In genomic region chr13:110876592-110876991, GRCh38 we compare ENCODE assay signal across 22 cellular contexts. TPM values are rescaled to one million over a fixed set of nuclear protein-coding genes. Genes with fewer than 3 reads are reported as not detected.
DNase-seq lines count a peak whose midpoint lies in the region; ATAC-seq, FAIRE-seq and TF ChIP-seq lines count a peak whose summit lies in the region.
"Had no signal": no experiment of that assay in that cellular context is flagged by ENCODE, and none has a peak within 500 bp of the region (broad histone marks: within the 10 kb centered on the region; RNA-seq: fewer than 3 reads in every experiment).

No MANE protein-coding gene starts in this region.

- no peak overlapping the region for H3K56ac ChIP-seq in H1 (replicated peaks; ENCODE audit: insufficient read length, low read depth, low read length)

- no TSS peak for BruUV-seq in MCF 10A (replicated peaks; lab: Mats Ljungman, UMichigan)

- no peak overlapping the region for H2BK120ac ChIP-seq in H1 (replicated peaks; ENCODE audit: low read depth, low read length)

- H3K4ac ChIP-seq in H1 (replicated peaks; ENCODE audit: insufficient read length, low read depth, low read length) = no peak overlapping the region

- no peak overlapping the region for H3K4me3 Mint-ChIP-seq in MCF 10A (ENCODE audit: unreplicated experiment)
- H3K4me3 Mint-ChIP-seq in stimulated activated naive B cell treated with anti-CD40 and anti-IgM and Interleukin-4, amounts not matched to agents 10 μg/mL and 1 μg/mL and 100 μg/mL, for 72 hours = no peak overlapping the region
- H3K4me3 Mint-ChIP-seq: CD8-positive, alpha-beta T cell; IgD-negative memory B cell had no signal

- H3K36me3 Mint-ChIP-seq in MCF 10A (ENCODE audit: insufficient read depth, unreplicated experiment) = peaks cover 5% of the 10 kb centered on the region
- H3K36me3 Mint-ChIP-seq in stimulated activated naive B cell treated with anti-CD40 and anti-IgM and Interleukin-4, amounts not matched to agents 10 μg/mL and 1 μg/mL and 100 μg/mL, for 72 hours = peaks cover 12 to 14% of the 10 kb centered on the region in 2 donors

- no peak overlapping the region for H3K27ac Mint-ChIP-seq in MCF 10A (ENCODE audit: low read depth, unreplicated experiment)
- no peak overlapping the region for H3K27ac Mint-ChIP-seq in stimulated activated naive B cell treated with anti-CD40 and anti-IgM and Interleukin-4, amounts not matched to agents 10 μg/mL and 1 μg/mL and 100 μg/mL, for 72 hours
- H3K27ac Mint-ChIP-seq: CD8-positive, alpha-beta T cell; T-helper 17 cell had no signal

- no peak overlapping the region for H3K4me2 ChIP-seq in H1 (ENCODE audit: insufficient read depth in 1 of 2, low read depth in 2 of 2, low read length in 2 of 2)
- H3K4me2 ChIP-seq: BLaER1 treated with 17β-estradiol and CSF1 and Interleukin-3, amounts not matched to agents 10 nM and 100 nM had no signal

- TF ChIP-seq CTCF in MCF 10A (IDR thresholded peaks at IDR 0.05; ENCODE audit: unreplicated experiment) (no peak), breast epithelium (IDR thresholded peaks at IDR 0.05) (no peak), H1 (IDR thresholded peaks at IDR 0.05; ENCODE audit: control extremely low read depth in 1 of 3, insufficient read depth in 1 of 3, low read depth in 1 of 3, low read length in 3 of 3) (no peak)

- peaks cover 5% of the 10 kb centered on the region for H3K4me1 Mint-ChIP-seq in MCF 10A (ENCODE audit: insufficient read depth, unreplicated experiment)
- peaks cover 0 to 8% of the 10 kb centered on the region in 2 donors for H3K4me1 Mint-ChIP-seq in stimulated activated naive B cell treated with anti-CD40 and anti-IgM and Interleukin-4, amounts not matched to agents 10 μg/mL and 1 μg/mL and 100 μg/mL, for 72 hours

- POLR2A ChIA-PET in MCF 10A (lab: Yijun Ruan, JAX) (no interaction called here), H1 (lab: Charles Lee; ENCODE audit: partially characterized antibody) (interaction anchor here (0.6 to 2.7 kb wide), 4 partner anchors 9 to 38 kb away, joined by 3 to 16 read pairs (median 3); no protein-coding TSS in a partner anchor)

- H4K91ac ChIP-seq in H1 (replicated peaks; ENCODE audit: insufficient read length, low read length) = no peak overlapping the region

- peak; percentile 72 for FAIRE-seq in H1 (lab: Jason Lieb, UNC)
- FAIRE-seq: GM12892, HTR-8/SVneo had no signal

- TF ChIP-seq POLR2A in breast epithelium (IDR thresholded peaks at IDR 0.05) (no peak), H1 (IDR thresholded peaks at IDR 0.05; ENCODE audit: control extremely low read depth in 1 of 2, low read depth in 2 of 2, low read length in 2 of 2) (no peak)

- H3K9me3 Mint-ChIP-seq in MCF 10A (ENCODE audit: unreplicated experiment) = no peaks in the 10 kb centered on the region
- H3K9me3 Mint-ChIP-seq in stimulated activated naive B cell treated with anti-CD40 and anti-IgM and Interleukin-4, amounts not matched to agents 10 μg/mL and 1 μg/mL and 100 μg/mL, for 72 hours = no peaks in the 10 kb centered on the region
- H3K9me3 Mint-ChIP-seq: CD8-positive, alpha-beta T cell; IgD-negative memory B cell had no signal

- no peak overlapping the region for H2AFZ ChIP-seq in H1 (ENCODE audit: low read length)

- TF ChIP-seq EP300 in H1 (IDR thresholded peaks at IDR 0.05; ENCODE audit: borderline replicate concordance in 1 of 2, low read depth in 2 of 2, low read length in 2 of 2) = no peak

- peak; percentile 30 to 42 for ATAC-seq in stimulated activated naive B cell treated with anti-CD40 and anti-IgM and Interleukin-4, amounts not matched to agents 10 μg/mL and 1 μg/mL and 100 μg/mL, for 72 hours (replicated peaks)
- no peak for ATAC-seq in GM21367 (IDR thresholded peaks at IDR 0.05; ENCODE audit: unreplicated experiment)
- ATAC-seq: CD8-positive, alpha-beta T cell; T-helper 17 cell had no signal

- H2BK15ac ChIP-seq in H1 (ENCODE audit: low read length) = no peak overlapping the region

- no peak overlapping the region for H3K23ac ChIP-seq in H1 (ENCODE audit: insufficient read length)

- H3K79me1 ChIP-seq in H1 (ENCODE audit: low read depth, low read length) = no peaks in the 10 kb centered on the region; the same call in 1 of the 2 replicates

- no peak overlapping the region for H4K8ac ChIP-seq in H1 (ENCODE audit: extremely low read depth, insufficient read depth, low read length)

- H2BK12ac ChIP-seq in H1 (ENCODE audit: low read depth, low read length) = no peak overlapping the region

- DNase-seq in MCF 10A (ENCODE audit: unreplicated experiment) (peak; percentile 20), breast epithelium (ENCODE audit: low spot score in 2 of 2) (no peak), NAMALWA (ENCODE audit: low spot score) (peak; percentile 61), H1 (ENCODE audit: low read depth in 1 of 2, low spot score in 2 of 2) (no peak), NCI-H1930 (lab: John Stamatoyannopoulos, UW) (no peak), SKM-1 (lab: John Stamatoyannopoulos, UW; ENCODE audit: unreplicated experiment) (no peak)
- no peak for DNase-seq in stimulated activated naive B cell treated with anti-CD40 and anti-IgM and Interleukin-4, amounts not matched to agents 10 μg/mL and 1 μg/mL and 100 μg/mL, for 72 hours
- DNase-seq: Calu3; CD8-positive, alpha-beta T cell; DMS53; MV-4-11; NCI-H1436 treated with DMSO at 0.1 percent for 48 hours; NCI-H2029 treated with DMSO at 0.1 percent for 48 hours; NCI-H748 treated with DMSO at 0.1 percent for 48 hours; T-helper 17 cell had no signal

- no peak overlapping the region for H3K4me3 ChIP-seq in breast epithelium
- no peak overlapping the region for H3K4me3 ChIP-seq in H1 (ENCODE audit: extremely low read depth in 1 of 4, insufficient read depth in 2 of 4, low read depth in 3 of 4, low read length in 4 of 4)
- H3K4me3 ChIP-seq: BLaER1 treated with 17β-estradiol and CSF1 and Interleukin-3, amounts not matched to agents 10 nM and 100 nM; HAP-1; SJSA1 had no signal

- H3K23me2 ChIP-seq in H1 (ENCODE audit: low read depth, low read length) = peaks cover 10% of the 10 kb centered on the region

- H2AK5ac ChIP-seq in H1 (ENCODE audit: low read depth, low read length) = no peak overlapping the region

- H3K9me3 ChIP-seq in breast epithelium (no peaks in the 10 kb centered on the region), H1 (ENCODE audit: insufficient read depth in 2 of 2, low read depth in 1 of 2, low read length in 1 of 2) (peaks cover 0 to 5% of the 10 kb centered on the region in 2 experiments; a peak in 1 of 4 replicates)
- H3K9me3 ChIP-seq: HAP-1, SJSA1 had no signal

- intact Hi-C loops in MCF 10A (cut with micrococcal nuclease) = no loop called here
- intact Hi-C loops in breast epithelium (cut with DNase I; ENCODE audit: low total_unique reads) = no loop called here

- no peak overlapping the region for H3K18ac ChIP-seq in H1 (ENCODE audit: extremely low read depth, low read length)

- no peak overlapping the region for H3K9ac ChIP-seq in H1 (replicated peaks in 1 of 4; ENCODE audit: extremely low read depth in 1 of 4, low read depth in 3 of 4, low read length in 3 of 4)
- H3K9ac ChIP-seq: BLaER1 treated with 17β-estradiol and CSF1 and Interleukin-3, amounts not matched to agents 10 nM and 100 nM had no signal

- H3K14ac ChIP-seq in H1 (ENCODE audit: insufficient read length) = no peak overlapping the region

- no peak overlapping the region for H3K27ac ChIP-seq in breast epithelium
- no peak overlapping the region for H3K27ac ChIP-seq in H1 (ENCODE audit: low read depth, low read length)
- H3K27ac ChIP-seq: BLaER1 treated with 17β-estradiol and CSF1 and Interleukin-3, amounts not matched to agents 10 nM and 100 nM; SJSA1 had no signal

- H3K27me3 ChIP-seq in breast epithelium (no peaks in the 10 kb centered on the region), H1 (replicated peaks in 1 of 4; ENCODE audit: control insufficient read depth in 3 of 4, extremely low read depth in 1 of 4, insufficient read depth in 3 of 4, low read length in 3 of 4) (0 out of 7 replicates have a peak, but pooled peaks cover 0 to 3% (median 0%) of the 10 kb centered on the region in 4 experiments)
- H3K27me3 ChIP-seq: SJSA1 had no signal

- no peaks in the 10 kb centered on the region for H3K27me3 Mint-ChIP-seq in MCF 10A (ENCODE audit: insufficient read depth, unreplicated experiment)
- peaks cover 5 to 9% of the 10 kb centered on the region in 2 donors for H3K27me3 Mint-ChIP-seq in stimulated activated naive B cell treated with anti-CD40 and anti-IgM and Interleukin-4, amounts not matched to agents 10 μg/mL and 1 μg/mL and 100 μg/mL, for 72 hours

- H4K5ac ChIP-seq in H1 (ENCODE audit: insufficient read length, low read depth, low read length) = no peak overlapping the region

- H3K36me3 ChIP-seq in breast epithelium (no peaks in the 10 kb centered on the region), H1 (ENCODE audit: control insufficient read depth in 2 of 4, insufficient read depth in 4 of 4, low read length in 3 of 4) (0 out of 8 replicates have a peak, but pooled peaks cover 0 to 2% (median 0%) of the 10 kb centered on the region in 4 experiments)
- H3K36me3 ChIP-seq: HAP-1 had no signal

- no peak overlapping the region for H2BK5ac ChIP-seq in H1 (ENCODE audit: low read depth, low read length)

- CTCF ChIA-PET in MCF 10A (lab: Yijun Ruan, JAX) = interaction anchor here (0.5 kb wide), 1 partner anchor 584 kb away, joined by 3 read pairs; no protein-coding TSS in a partner anchor
- CTCF ChIA-PET in H1 (lab: Charles Lee; ENCODE audit: partially characterized antibody) = interaction anchor here (0.9 to 3.1 kb wide), 8 partner anchors 8 to 361 kb away, joined by 3 to 14 read pairs (median 4); no protein-coding TSS in a partner anchor

- H4K20me1 ChIP-seq in H1 (replicated peaks in 1 of 2; ENCODE audit: control insufficient read depth in 1 of 2, insufficient read depth in 2 of 2, low read length in 2 of 2) = peaks cover 0 to 7% of the 10 kb centered on the region in 2 experiments

- no peak overlapping the region for H2BK20ac ChIP-seq in H1 (ENCODE audit: low read length)

- H3K4me1 ChIP-seq in breast epithelium (peaks cover 0 to 4% of the 10 kb centered on the region in 2 donors), H1 (replicated peaks in 1 of 4; ENCODE audit: control insufficient read depth in 3 of 4, insufficient read depth in 4 of 4, low read length in 3 of 4) (peaks cover 0 to 12% (median 7%) of the 10 kb centered on the region in 4 experiments; a peak in 5 of 7 replicates)

- TF ChIP-seq RAD21 in H1 (IDR thresholded peaks at IDR 0.05 in 1 of 2, conservative IDR thresholded peaks at IDR 0.05 in 1 of 2; ENCODE audit: low read depth in 2 of 2, low read length in 2 of 2) = peak; percentile 7 to 34; a peak in 2 of 4 replicates

- 92% methylated on average over 3 of the region's 3 CpGs; no CpG with 5 or more reads in 1 of the 2 experiments for WGBS in H1 (ENCODE audit: extremely low coverage in 1 of 2, insufficient coverage in 1 of 2, insufficient read length in 1 of 2, insufficient replicate concordance in 2 of 2, low coverage in 1 of 2, low lambda C conversion rate in 2 of 2, missing lambda C conversion rate in 1 of 2), 2 experiments

- H3K79me2 ChIP-seq in H1 (ENCODE audit: control insufficient read depth in 1 of 2, insufficient read depth in 2 of 2, low read length in 2 of 2) = peaks cover 0 to 6% of the 10 kb centered on the region in 2 experiments; a peak in 1 of 4 replicates

RNA-seq across cellular contexts. Expression of gene ANKRD10, which starts 38.3 kb away (rescaled TPM):
- total RNA-seq in MCF 10A (2022) = 61.7 and 76.0 TPM in 2 replicates
- 100 to 1,000 TPM; 133 to 206 (median 193) TPM for total RNA-seq in breast epithelium
- 201 and 218 TPM in 2 replicates for total RNA-seq in H1 (2021; fragmentation: NEBNext Ultra II Directional; extraction: Animal tissue kit (Norgen Biotek cat#: 25700))
- 146 and 153 TPM in 2 replicates for polyA plus RNA-seq in H1 (2011; rRNA removed)
- polyA plus RNA-seq in H1 (2011; cell fraction: cytosol; rRNA removed) = 188 TPM
- polyA plus RNA-seq in H1 (2011; cell fraction: nucleus; rRNA removed) = 274 TPM
- 150 to 219 TPM (median 165 TPM) in 4 replicates for polyA plus RNA-seq in H1 (2012, experiment 1 of 2)
- polyA plus RNA-seq in H1 (2012, experiment 2 of 2) = 51.7 TPM
- polyA plus RNA-seq in H1 (2013, experiment 1 of 2) = 152 TPM
- polyA plus RNA-seq in H1 (2013, experiment 2 of 2) = 135 TPM
- polyA minus RNA-seq in H1 (2011; rRNA and poly(A)+ RNA removed) = 161 and 189 TPM in 2 replicates
- 312 TPM for polyA minus RNA-seq in H1 (2011; cell fraction: cytosol; rRNA and poly(A)+ RNA removed)
- 593 TPM for polyA minus RNA-seq in H1 (2011; cell fraction: nucleus; rRNA and poly(A)+ RNA removed)

Comparison
In these comparisons a context has a peak if more than half of its experiments do, and no peak if none do; other contexts are left out.
1. DNase-seq: peak in MCF 10A (single experiment) and NAMALWA (single experiment); none in breast epithelium (0 of 2), H1 (0 of 2), stimulated activated naive B cell treated with anti-CD40 and anti-IgM and Interleukin-4, amounts not matched to agents 10 μg/mL and 1 μg/mL and 100 μg/mL, for 72 hours (single experiment), NCI-H1930 (0 of 2) and SKM-1 (single experiment).